ENCODE assay signal across 15 cellular contexts in genomic region chr2:220432645-220433044, GRCh38.
DNase-seq lines count a peak whose midpoint lies in the region; ATAC-seq lines count a peak whose summit lies in the region.
"Had no signal": no experiment of that assay in that cellular context is flagged by ENCODE, and none has a peak within 500 bp of the region (broad histone marks: within the 10 kb centered on the region; RNA-seq: fewer than 3 reads in every experiment).

No MANE protein-coding gene starts in this region.

- DNase-seq in NAMALWA (ENCODE audit: low spot score) = peak; percentile 24
- no peak for DNase-seq in kidney glomerular epithelial cell (lab: John Stamatoyannopoulos, UW)
- no peak for DNase-seq in ACHN
- DNase-seq in DMS53 (lab: John Stamatoyannopoulos, UW) = no peak
- DNase-seq: activated CD4-positive, alpha-beta T cell treated with anti-CD3 and anti-CD28 coated beads, Interleukin-2, amount 50 U/mL, for 48 hours; activated CD4-positive, CD25-positive, alpha-beta regulatory T cell; CD4-positive, CD25-positive, alpha-beta regulatory T cell; left ventricle myocardium inferior; naive B cell; NCI-H748 treated with DMSO at 0.1 percent for 48 hours; trophoblast cell had no signal

- in situ Hi-C loops in ACHN (cut with HindIII; ENCODE audit: low pct_ligation_motif_present, low pct_unique_long_range_greater_than_20kb, low sequenced_read_pairs) = no loop called here

- ATAC-seq in GM18870 (IDR thresholded peaks at IDR 0.05; ENCODE audit: unreplicated experiment) (peak; percentile 67), GM21367 (IDR thresholded peaks at IDR 0.05; ENCODE audit: unreplicated experiment) (peak; percentile 51), HG03025 (IDR thresholded peaks at IDR 0.05; ENCODE audit: low FRiP score, unreplicated experiment) (peak; percentile 89)
- ATAC-seq: Right ventricle myocardium inferior had no signal
